Comparison of ENCODE assay signal across 31 cellular contexts in the genomic region with DNA sequence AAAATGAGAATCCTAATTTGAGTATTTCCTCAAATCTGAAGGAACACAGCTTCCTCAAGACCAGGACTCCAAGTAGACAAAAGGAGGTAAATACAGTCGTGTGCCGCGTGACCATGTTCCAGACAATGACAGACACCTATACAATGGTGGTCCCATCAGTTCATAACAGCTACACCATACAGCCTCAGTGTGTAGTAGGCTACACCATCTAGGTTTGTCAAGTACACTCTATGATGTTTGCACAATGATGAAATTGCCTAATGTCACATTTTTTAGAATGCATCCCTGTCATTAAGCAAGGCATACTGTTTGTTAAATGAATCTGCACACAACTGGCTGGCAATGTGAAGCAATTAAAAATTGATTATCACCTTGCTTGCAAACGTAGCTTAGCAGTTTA.
"Had no signal": no experiment of that assay in that cellular context is flagged by ENCODE, and none has a peak within 500 bp of the region (broad histone marks: within the 10 kb centered on the region; RNA-seq: fewer than 3 reads in every experiment).

No MANE protein-coding gene starts in this region.

- H3K9me3 Mint-ChIP-seq: activated B cell treated with CpG ODN at 0.5 μM for 24 hours; activated naive CD4-positive, alpha-beta T cell treated with anti-CD3 and anti-CD28 coated beads for 36 hours; activated naive CD8-positive, alpha-beta T cell treated with anti-CD3 and anti-CD28 coated beads for 36 hours; brain; mesothelial cell of epicardium; naive thymus-derived CD4-positive, alpha-beta T cell; neural crest cell; T-helper 2 cell treated with Interferon-gamma antibody and Interleukin-4, amounts not matched to agents 5 μg/mL and 100 μg/mL, for 36 hours; type B pancreatic cell had no signal

- FAIRE-seq: endometrium, kidney had no signal

- H3K4me3 Mint-ChIP-seq: activated B cell treated with CpG ODN at 0.5 μM for 24 hours; activated CD4-positive, alpha-beta T cell treated with anti-CD3 and anti-CD28 coated beads for 36 hours; activated naive CD4-positive, alpha-beta T cell treated with anti-CD3 and anti-CD28 coated beads for 36 hours; activated naive CD8-positive, alpha-beta T cell treated with anti-CD3 and anti-CD28 coated beads for 36 hours; brain; mesothelial cell of epicardium; naive thymus-derived CD4-positive, alpha-beta T cell; neural crest cell; T-helper 2 cell treated with Interferon-gamma antibody and Interleukin-4, amounts not matched to agents 5 μg/mL and 100 μg/mL, for 36 hours; type B pancreatic cell had no signal

- H3K27me3 Mint-ChIP-seq: activated B cell treated with CpG ODN at 0.5 μM for 24 hours; activated CD4-positive, alpha-beta T cell treated with anti-CD3 and anti-CD28 coated beads for 36 hours; activated naive CD8-positive, alpha-beta T cell treated with anti-CD3 and anti-CD28 coated beads for 36 hours; brain; naive thymus-derived CD4-positive, alpha-beta T cell; type B pancreatic cell had no signal

- ATAC-seq: activated CD4-positive, alpha-beta T cell treated with anti-CD3 and anti-CD28 coated beads for 36 hours; gastrocnemius medialis; naive thymus-derived CD4-positive, alpha-beta T cell; psoas muscle; stimulated activated naive CD8-positive, alpha-beta T cell treated with anti-CD3 and anti-CD28 coated beads, Interleukin-15, Interleukin-2, amounts not matched to agents 100 U/mL and 50 U/mL, for 24 hours had no signal

- H3K9ac ChIP-seq: parathyroid adenoma had no signal

- H2AFZ ChIP-seq: parathyroid adenoma had no signal

- H3K27me3 ChIP-seq: adrenal gland, ascending aorta, cardiac muscle cell, colonic mucosa, gastrocnemius medialis, spleen, vagina had no signal

- H3K9me3 ChIP-seq: adrenal gland, ascending aorta, colonic mucosa, gastrocnemius medialis, left ventricle myocardium inferior, psoas muscle, spleen, vagina had no signal

- H3K27ac ChIP-seq: adrenal gland, ascending aorta, cardiac muscle cell, colonic mucosa, gastrocnemius medialis, left ventricle myocardium inferior, parathyroid adenoma, psoas muscle, spleen, vagina had no signal

- H3K4me1 Mint-ChIP-seq: activated B cell treated with CpG ODN at 0.5 μM for 24 hours; activated CD4-positive, alpha-beta T cell treated with anti-CD3 and anti-CD28 coated beads for 36 hours; activated naive CD8-positive, alpha-beta T cell treated with anti-CD3 and anti-CD28 coated beads for 36 hours had no signal

- H3K4me1 ChIP-seq: ascending aorta, colonic mucosa, gastrocnemius medialis, left ventricle myocardium inferior, parathyroid adenoma, psoas muscle, spleen, vagina had no signal

- H3K4me3 ChIP-seq: adrenal gland, ascending aorta, cardiac muscle cell, colonic mucosa, gastrocnemius medialis, left ventricle myocardium inferior, psoas muscle, spleen, vagina had no signal

- DNase-seq: activated B cell treated with CpG ODN at 0.5 μM for 24 hours; activated CD4-positive, alpha-beta T cell treated with anti-CD3 and anti-CD28 coated beads for 36 hours; activated CD4-positive, alpha-beta T cell treated with anti-CD3 and anti-CD28 coated beads, Interleukin-2, amount 50 U/mL, for 4 hours; activated effector memory CD4-positive, alpha-beta T cell treated with Interleukin-2 at 50 U/mL for 16 hours; activated naive CD4-positive, alpha-beta T cell treated with anti-CD3 and anti-CD28 coated beads for 36 hours; activated naive CD8-positive, alpha-beta T cell treated with anti-CD3 and anti-CD28 coated beads for 36 hours; adrenal gland; cerebellar nuclear complex; colonic mucosa; effector CD8-positive, alpha-beta T cell; gastrocnemius medialis; glutamatergic neuron; kidney; left ventricle myocardium inferior; mammary epithelial cell; naive thymus-derived CD4-positive, alpha-beta T cell; occipital lobe; psoas muscle; spleen; stimulated activated naive CD8-positive, alpha-beta T cell treated with anti-CD3 and anti-CD28 coated beads, Interleukin-15, Interleukin-2, amounts not matched to agents 100 U/mL and 50 U/mL, for 24 hours; T-helper 1 cell had no signal

- H3K79me2 ChIP-seq: parathyroid adenoma had no signal

- H3K27ac Mint-ChIP-seq: activated B cell treated with CpG ODN at 0.5 μM for 24 hours; activated CD4-positive, alpha-beta T cell treated with anti-CD3 and anti-CD28 coated beads for 36 hours; activated naive CD4-positive, alpha-beta T cell treated with anti-CD3 and anti-CD28 coated beads for 36 hours; activated naive CD8-positive, alpha-beta T cell treated with anti-CD3 and anti-CD28 coated beads for 36 hours; brain; mesothelial cell of epicardium; T-helper 2 cell treated with Interferon-gamma antibody and Interleukin-4, amounts not matched to agents 5 μg/mL and 100 μg/mL, for 36 hours; type B pancreatic cell had no signal
